7 cellular contexts compared by ENCODE assay signal in the genomic region with DNA sequence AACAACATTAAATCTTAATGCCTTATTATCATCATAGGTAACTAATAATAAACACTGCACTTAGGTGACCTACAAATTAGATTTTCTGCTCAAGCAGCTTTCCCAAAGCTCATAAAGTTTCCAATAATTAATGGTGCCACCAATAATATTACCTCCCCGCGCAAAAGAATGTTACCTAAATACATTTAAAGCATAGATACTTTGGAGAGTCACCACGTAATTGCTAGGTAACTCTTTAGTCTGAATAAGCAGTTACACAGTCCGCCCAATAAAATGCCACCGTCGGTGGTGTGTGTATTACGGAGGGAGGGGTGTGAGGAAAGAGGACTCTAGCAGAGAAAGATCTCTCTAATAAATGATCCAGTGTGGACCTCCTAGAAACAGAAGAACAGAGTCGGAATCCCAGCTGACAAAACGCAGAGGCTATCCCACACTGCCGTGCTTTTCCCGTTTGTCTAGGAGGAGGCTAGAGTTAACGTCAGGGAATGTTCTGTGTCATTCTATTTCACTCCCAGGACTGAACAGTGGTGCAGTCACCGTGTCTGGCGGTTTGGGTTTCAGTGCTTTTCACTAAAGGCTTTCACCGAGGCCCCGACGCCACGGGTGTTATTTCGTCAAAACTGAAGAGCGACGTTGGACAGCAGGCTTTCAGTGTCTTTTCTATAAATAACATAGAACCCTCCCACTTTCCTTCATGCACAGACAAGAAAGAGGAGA. TPM values are rescaled to one million over a fixed set of nuclear protein-coding genes. Genes with fewer than 3 reads are reported as not detected.
DNase-seq lines count a peak whose midpoint lies in the region; ATAC-seq, FAIRE-seq and TF ChIP-seq lines count a peak whose summit lies in the region.

No MANE protein-coding gene starts in this region.

- H3K4me3 ChIP-seq in ectodermal cell (ENCODE audit: insufficient read depth, low read depth, low read length): peak overlapping the region; percentile 81
- H3K4me3 ChIP-seq in lower lobe of right lung: peak overlapping the region; percentile 90

- no peak for DNase-seq in GM18507 (ENCODE audit: extremely low spot score, insufficient read length, low read depth)
- DNase-seq in NCI-H2107 treated with DMSO at 0.1 percent for 48 hours (lab: John Stamatoyannopoulos, UW; ENCODE audit: unreplicated experiment): peak; percentile 67
- peak; percentile 51 for DNase-seq in activated CD4-positive, alpha-beta T cell treated with anti-CD3 and anti-CD28 coated beads, Interleukin-2, amount 50 U/mL, for 1 hour
- DNase-seq in lower lobe of right lung: no peak
- DNase-seq in stimulated activated CD4-positive, alpha-beta T cell treated with anti-CD3 and anti-CD28 coated beads, TNF-alpha, amount 100 ng/mL, for 4 hours (ENCODE audit: low read depth in 3 of 3): peak; percentile 5 to 33 (median 13)

- ATAC-seq in HG02870 (IDR thresholded peaks at IDR 0.05; ENCODE audit: unreplicated experiment) (peak; percentile 40), lower lobe of right lung (peak; percentile 63 to 70)

- peak; percentile 52 for FAIRE-seq in GM18507 (lab: Jason Lieb, UNC)

- 19% methylated on average over 21 of the region's 21 CpGs for WGBS in ectodermal cell, 2 experiments

- H3K27me3 ChIP-seq in ectodermal cell (ENCODE audit: control insufficient read depth, insufficient read depth, low read length, poor library complexity, severe bottlenecking): peaks cover 31% of the 10 kb centered on the region
- no peaks in the 10 kb centered on the region for H3K27me3 ChIP-seq in lower lobe of right lung (ENCODE audit: low read depth)

- no peak overlapping the region for H3K27ac ChIP-seq in ectodermal cell (ENCODE audit: insufficient read depth, low read depth, low read length, poor library complexity, severe bottlenecking)
- peak overlapping the region; percentile 96 for H3K27ac ChIP-seq in lower lobe of right lung

- H3K4me1 ChIP-seq in ectodermal cell (ENCODE audit: control insufficient read depth, insufficient read depth, low read length) (no peaks in the 10 kb centered on the region), lower lobe of right lung (peaks cover 18% of the 10 kb centered on the region)

- H3K36me3 ChIP-seq in ectodermal cell (ENCODE audit: control insufficient read depth, insufficient read depth, low read length) (no peaks in the 10 kb centered on the region), lower lobe of right lung (no peaks in the 10 kb centered on the region)

- intact Hi-C loops in lower lobe of right lung (cut with DNase I): no loop called here

- TF ChIP-seq CTCF in lower lobe of right lung (IDR thresholded peaks at IDR 0.05): no peak

- H3K9me3 ChIP-seq in ectodermal cell (ENCODE audit: control insufficient read depth, low read length): no peaks in the 10 kb centered on the region
- no peaks in the 10 kb centered on the region for H3K9me3 ChIP-seq in lower lobe of right lung

RNA-seq across cellular contexts. Expression of gene RNFT1, which starts 0.6 kb away (rescaled TPM):
- 11.6 TPM for polyA plus RNA-seq in ectodermal cell (2013, experiment 1 of 4)
- polyA plus RNA-seq in ectodermal cell (2013, experiment 2 of 4): 14.0 TPM
- polyA plus RNA-seq in ectodermal cell (2013, experiment 3 of 4): 12.5 TPM
- polyA plus RNA-seq in ectodermal cell (2013, experiment 4 of 4): 12.6 TPM
- 39.5 TPM for total RNA-seq in lower lobe of right lung

Comparison
In these comparisons a context has a peak if more than half of its experiments do, and no peak if none do; other contexts are left out.
1. DNase-seq: peak in NCI-H2107 treated with DMSO at 0.1 percent for 48 hours (single experiment), activated CD4-positive, alpha-beta T cell treated with anti-CD3 and anti-CD28 coated beads, Interleukin-2, amount 50 U/mL, for 1 hour (single experiment) and stimulated activated CD4-positive, alpha-beta T cell treated with anti-CD3 and anti-CD28 coated beads, TNF-alpha, amount 100 ng/mL, for 4 hours (3 of 3); none in GM18507 (single experiment) and lower lobe of right lung (single experiment).